ENCODE assay signal across 24 cellular contexts in genomic region chr11:44467413-44467812, GRCh38.
"Had no signal": no experiment of that assay in that cellular context is flagged by ENCODE, and none has a peak within 500 bp of the region (broad histone marks: within the 10 kb centered on the region; RNA-seq: fewer than 3 reads in every experiment).

No MANE protein-coding gene starts in this region.

- H3K4me1 ChIP-seq: breast epithelium, colonic mucosa, parathyroid adenoma had no signal

- H3K4me3 ChIP-seq: breast epithelium, colonic mucosa, dorsolateral prefrontal cortex, heart left ventricle, lung, skin epidermis, tibial nerve had no signal

- H3K4me3 Mint-ChIP-seq: activated CD4-positive, alpha-beta memory T cell treated with anti-CD3 and anti-CD28 coated beads, Interleukin-2, amount 10 ng/mL, durations not matched to agents 7 days and 5 days; activated naive CD4-positive, alpha-beta T cell treated with anti-CD3 and anti-CD28 coated beads for 36 hours; activated naive CD8-positive, alpha-beta T cell treated with anti-CD3 and anti-CD28 coated beads, Interleukin-2, amount 10 ng/mL, durations not matched to agents 7 days and 5 days; activated T-cell treated with anti-CD3 and anti-CD28 coated beads, Interleukin-2, amount 50 U/mL, for 72 hours; immature natural killer cell; naive thymus-derived CD8-positive, alpha-beta T cell; stimulated activated naive CD8-positive, alpha-beta T cell treated with anti-CD3 and anti-CD28 coated beads, Interleukin-15, amount 100 ng/mL, for 72 hours; T-helper 1 cell treated with Interleukin-12 subunit alpha and Interleukin-12 subunit beta and Interleukin-4 antibody, amounts not matched to agents 30 μg/mL and 1 μg/mL, for 36 hours had no signal

- DNase-seq: activated CD4-positive, alpha-beta memory T cell treated with anti-CD3 and anti-CD28 coated beads, Interleukin-2, amount 10 ng/mL, durations not matched to agents 7 days and 5 days; activated CD4-positive, alpha-beta T cell treated with anti-CD3 and anti-CD28 coated beads for 4 hours; activated CD4-positive, CD25-positive, alpha-beta regulatory T cell; activated effector memory CD4-positive, alpha-beta T cell treated with Interleukin-2 at 50 U/mL for 16 hours; activated naive CD4-positive, alpha-beta T cell treated with anti-CD3 and anti-CD28 coated beads for 36 hours; activated naive CD8-positive, alpha-beta T cell treated with anti-CD3 and anti-CD28 coated beads, Interleukin-2, amount 10 ng/mL, durations not matched to agents 7 days and 5 days; activated T-cell treated with anti-CD3 and anti-CD28 coated beads, Interleukin-2, amount 50 U/mL, for 72 hours; amniotic stem cell; colonic mucosa; dorsolateral prefrontal cortex; heart left ventricle; immature natural killer cell; naive thymus-derived CD8-positive, alpha-beta T cell; right cardiac atrium; stimulated activated CD4-positive, alpha-beta T cell treated with anti-CD3 and anti-CD28 coated beads, Interleukin-1b, Interleukin-23, amount 100 ng/mL, for 48 hours; stimulated activated naive CD8-positive, alpha-beta T cell treated with anti-CD3 and anti-CD28 coated beads, Interleukin-15, amount 100 ng/mL, for 72 hours had no signal

- H3K27me3 ChIP-seq: breast epithelium, colonic mucosa, heart left ventricle, tibial nerve had no signal

- ATAC-seq: activated T-cell treated with anti-CD3 and anti-CD28 coated beads, Interleukin-2, amount 50 U/mL, for 72 hours; heart left ventricle; left lobe of liver; naive thymus-derived CD8-positive, alpha-beta T cell; right cardiac atrium; stimulated activated naive CD8-positive, alpha-beta T cell treated with anti-CD3 and anti-CD28 coated beads, Interleukin-15, amount 100 ng/mL, for 72 hours had no signal

- H3K27ac Mint-ChIP-seq: activated CD4-positive, alpha-beta memory T cell treated with anti-CD3 and anti-CD28 coated beads, Interleukin-2, amount 10 ng/mL, durations not matched to agents 7 days and 5 days; activated naive CD4-positive, alpha-beta T cell treated with anti-CD3 and anti-CD28 coated beads for 36 hours; activated naive CD8-positive, alpha-beta T cell treated with anti-CD3 and anti-CD28 coated beads, Interleukin-2, amount 10 ng/mL, durations not matched to agents 7 days and 5 days; activated T-cell treated with anti-CD3 and anti-CD28 coated beads, Interleukin-2, amount 50 U/mL, for 72 hours; immature natural killer cell; naive thymus-derived CD8-positive, alpha-beta T cell; T-helper 1 cell treated with Interleukin-12 subunit alpha and Interleukin-12 subunit beta and Interleukin-4 antibody, amounts not matched to agents 30 μg/mL and 1 μg/mL, for 36 hours had no signal

- H3K9ac ChIP-seq: parathyroid adenoma had no signal

- H3K27ac ChIP-seq: breast epithelium, colonic mucosa, dorsolateral prefrontal cortex, epithelial cell of prostate, heart left ventricle, parathyroid adenoma, skin epidermis, tibial nerve had no signal

- H2AFZ ChIP-seq: parathyroid adenoma had no signal

- H3K36me3 Mint-ChIP-seq: activated naive CD8-positive, alpha-beta T cell treated with anti-CD3 and anti-CD28 coated beads, Interleukin-2, amount 10 ng/mL, durations not matched to agents 7 days and 5 days; immature natural killer cell; naive thymus-derived CD8-positive, alpha-beta T cell had no signal

- H3K9me3 ChIP-seq: colonic mucosa had no signal

- H3K4me1 Mint-ChIP-seq: activated CD4-positive, alpha-beta memory T cell treated with anti-CD3 and anti-CD28 coated beads, Interleukin-2, amount 10 ng/mL, durations not matched to agents 7 days and 5 days; activated naive CD8-positive, alpha-beta T cell treated with anti-CD3 and anti-CD28 coated beads, Interleukin-2, amount 10 ng/mL, durations not matched to agents 7 days and 5 days; immature natural killer cell; naive thymus-derived CD8-positive, alpha-beta T cell; stimulated activated naive CD8-positive, alpha-beta T cell treated with anti-CD3 and anti-CD28 coated beads, Interleukin-15, amount 100 ng/mL, for 72 hours had no signal

- H3K9me3 Mint-ChIP-seq: immature natural killer cell had no signal

- H3K36me3 ChIP-seq: breast epithelium, colonic mucosa, heart left ventricle, tibial nerve had no signal
